Comparison of ENCODE assay signal across 24 cellular contexts in the genomic region with DNA sequence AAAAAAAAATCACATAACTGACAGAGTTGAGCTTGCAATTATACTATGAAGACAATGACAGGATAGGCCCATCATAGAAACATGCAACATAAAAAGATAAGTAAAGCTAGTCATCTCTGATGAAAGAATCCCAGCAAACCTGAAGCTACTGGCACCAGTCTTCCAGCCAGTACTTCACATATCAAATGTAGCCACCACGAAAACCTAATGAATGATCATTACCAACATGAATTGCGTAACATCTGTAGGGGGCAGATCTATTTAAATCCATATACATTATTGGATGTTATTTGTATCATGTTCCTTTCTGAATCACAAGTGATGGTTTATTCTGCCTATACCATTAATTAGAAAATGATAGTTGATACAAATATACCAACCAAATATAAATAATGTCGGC.
"Had no signal": no experiment of that assay in that cellular context is flagged by ENCODE, and none has a peak within 500 bp of the region (broad histone marks: within the 10 kb centered on the region; RNA-seq: fewer than 3 reads in every experiment).

No MANE protein-coding gene starts in this region.

- H3K4me2 ChIP-seq: KMS-11 had no signal

- H3K4me1 ChIP-seq: SJSA1 had no signal

- DNase-seq: Kasumi-1, MM.1S, NCI-H1092, NCI-H1105 treated with DMSO at 0.1 percent for 48 hours, NCI-H1417 treated with DMSO at 0.1 percent for 48 hours, NCI-H146, NCI-H1694 treated with DMSO at 0.1 percent for 48 hours, NCI-H1930, NCI-H2081, NCI-H2107, NCI-H2171, NCI-H226, NCI-H446, NCI-H510A, NCI-H524 treated with DMSO at 0.1 percent for 48 hours, NCI-H69, NCI-H774, Right ventricle myocardium superior, RPMI8226, SIG-M5 had no signal

- H3K9me3 ChIP-seq: SJSA1 had no signal

- FAIRE-seq: RCC 7860 had no signal

- H3K27me3 ChIP-seq: SJSA1 had no signal

- H3K27ac ChIP-seq: KMS-11, SJSA1, SK-N-MC had no signal

- H3K4me3 ChIP-seq: SJSA1, SK-N-MC had no signal

- H3K9ac ChIP-seq: KMS-11 had no signal
